ENCODE assay signal across 1 cellular context in genomic region chr20:22768266-22768665, GRCh38.
TF ChIP-seq lines count a peak whose summit lies in the region.

No MANE protein-coding gene starts in this region.

TF ChIP-seq in SK-N-SH treated with all-trans-retinoic acid at 6 μM for 48 hours, 23 proteins besides CTCF, POLR2A, EP300 and RAD21 (continued from another document):
- TF ChIP-seq POU6F1 (CRISPR knock-in tag; IDR thresholded peaks at IDR 0.05; ENCODE audit: borderline replicate concordance, low read depth) (no peak), TOX (CRISPR knock-in tag; IDR thresholded peaks at IDR 0.05; ENCODE audit: borderline replicate concordance) (no peak), RARB (CRISPR knock-in tag; IDR thresholded peaks at IDR 0.05) (no peak), ESRRG (CRISPR knock-in tag; IDR thresholded peaks at IDR 0.05) (no peak), ZNF565 (CRISPR knock-in tag; conservative IDR thresholded peaks at IDR 0.05; ENCODE audit: low read depth) (no peak), ZFP3 (CRISPR knock-in tag; IDR thresholded peaks at IDR 0.05) (no peak), ZC3H10 (CRISPR knock-in tag; IDR thresholded peaks at IDR 0.05) (no peak)
